ENCODE assay signal across 12 cellular contexts in genomic region chr7:36265720-36266119, GRCh38.
DNase-seq lines count a peak whose midpoint lies in the region; ATAC-seq lines count a peak whose summit lies in the region.
"Had no signal": no experiment of that assay in that cellular context is flagged by ENCODE, and none has a peak within 500 bp of the region (broad histone marks: within the 10 kb centered on the region; RNA-seq: fewer than 3 reads in every experiment).

No MANE protein-coding gene starts in this region.

- H3K27ac ChIP-seq in caudate nucleus (ENCODE audit: low read depth, low read length): peak overlapping the region; percentile 27

- peak; percentile 71 for DNase-seq in HT-29 (ENCODE audit: low spot score)
- DNase-seq in caudate nucleus (lab: John Stamatoyannopoulos, UW): peak in 1 of 61 donors; percentile 23
- peak; percentile 69 for DNase-seq in medulla oblongata (ENCODE audit: extremely low spot score)
- DNase-seq in superior temporal gyrus (ENCODE audit: extremely low spot score): peak; percentile 47
- DNase-seq in NCI-H2171 (lab: John Stamatoyannopoulos, UW): no peak
- no peak for DNase-seq in NCI-H345 treated with DMSO at 0.1 percent for 48 hours (lab: John Stamatoyannopoulos, UW; ENCODE audit: unreplicated experiment)
- DNase-seq: activated T-cell treated with anti-CD3 and anti-CD28 coated beads, Interleukin-2, amount 50 U/mL, for 72 hours; natural killer cell; NCI-H446 treated with DMSO at 0.1 percent for 48 hours; SHP77 treated with DMSO at 0.1 percent for 48 hours had no signal

- ATAC-seq in HG03378 (IDR thresholded peaks at IDR 0.05; ENCODE audit: unreplicated experiment) (no peak), GM18520 (IDR thresholded peaks at IDR 0.05; ENCODE audit: unreplicated experiment) (no peak)
- ATAC-seq: activated T-cell treated with anti-CD3 and anti-CD28 coated beads, Interleukin-2, amount 50 U/mL, for 72 hours had no signal

Comparison
In these comparisons a context has a peak if more than half of its experiments do, and no peak if none do; other contexts are left out.
1. DNase-seq: peak in HT-29 (single experiment), medulla oblongata (single experiment) and superior temporal gyrus (single experiment); none in NCI-H2171 (single experiment) and NCI-H345 treated with DMSO at 0.1 percent for 48 hours (single experiment).